In the genomic region with DNA sequence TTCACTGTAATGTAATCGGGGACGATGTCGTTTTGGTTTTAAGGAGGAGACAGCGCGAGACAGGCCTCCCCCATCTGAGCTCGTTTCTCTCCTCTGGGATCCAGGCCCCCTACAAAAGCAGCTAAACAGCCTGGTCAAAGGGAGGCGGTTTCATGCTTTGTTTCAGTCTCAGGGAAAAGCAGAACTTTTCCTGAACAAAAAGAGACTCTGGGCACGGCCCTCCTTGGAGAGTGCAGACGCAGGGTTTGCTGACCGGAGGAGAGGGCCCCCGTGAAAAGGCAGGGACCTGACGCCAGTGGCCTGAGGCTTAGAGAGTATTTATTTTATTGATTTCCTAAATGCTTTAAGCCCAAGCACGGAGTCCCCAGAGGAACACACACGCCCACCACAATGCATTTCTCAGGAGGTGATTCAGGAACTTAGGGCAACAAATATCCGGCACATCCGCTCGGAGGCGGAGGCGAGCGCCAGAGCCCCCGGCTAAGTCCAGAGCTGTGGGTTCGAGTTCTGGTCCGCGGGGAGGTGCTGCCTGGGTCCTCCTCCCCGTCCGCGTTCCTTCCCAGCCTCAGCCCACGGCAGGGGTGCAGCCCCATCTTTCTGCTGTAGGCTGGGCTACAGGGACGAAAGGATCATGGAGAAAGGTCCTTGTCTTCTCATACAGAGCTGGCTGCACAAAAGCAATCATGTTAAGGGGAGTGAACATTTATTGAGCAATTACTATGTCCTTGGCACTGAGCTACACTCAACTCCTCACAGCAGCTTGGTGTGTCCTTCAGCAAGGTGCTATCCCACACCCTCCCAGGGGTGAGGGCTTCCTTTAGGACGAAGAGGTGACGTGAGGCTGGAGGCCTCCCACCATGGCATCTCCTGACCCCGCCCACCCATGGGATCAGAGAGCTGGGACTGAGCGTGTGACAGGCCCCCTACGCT, we compare ENCODE assay signal across 11 cellular contexts. TPM values are rescaled to one million over a fixed set of nuclear protein-coding genes. Genes with fewer than 3 reads are reported as not detected.
DNase-seq lines count a peak whose midpoint lies in the region; ATAC-seq and TF ChIP-seq lines count a peak whose summit lies in the region.
"Had no signal": no experiment of that assay in that cellular context is flagged by ENCODE, and none has a peak within 500 bp of the region (broad histone marks: within the 10 kb centered on the region; RNA-seq: fewer than 3 reads in every experiment).

No MANE protein-coding gene starts in this region.

- H2BK15ac ChIP-seq in mesendoderm (replicated peaks; ENCODE audit: low read depth) = no peak overlapping the region

- no peak overlapping the region for H2AK5ac ChIP-seq in mesendoderm (ENCODE audit: low read length)

- H3K27ac ChIP-seq in heart left ventricle (peak overlapping the region in 9 of 12 donors; percentile 22 to 77 (median 59)), brain microvascular endothelial cell (peak overlapping the region; percentile 61), mesendoderm (ENCODE audit: low read depth, low read length) (no peak overlapping the region), uterus (peak overlapping the region; percentile 72 to 74)

- H3K23ac ChIP-seq in mesendoderm (ENCODE audit: low read length) = peak overlapping the region; percentile 45

- 61 to 65% (median 63%) methylated on average over 33 to 34 of the region's 34 CpGs for WGBS in heart left ventricle, 4 donors
- WGBS in mesendoderm (ENCODE audit: extremely low coverage, insufficient coverage, low lambda C conversion rate) = no CpG with 5 or more reads among the region's 34 CpGs

- TF ChIP-seq POLR2A in heart left ventricle (IDR thresholded peaks at IDR 0.05) (no peak), uterus (IDR thresholded peaks at IDR 0.05) (no peak)

- no peak overlapping the region for H3K4me2 ChIP-seq in mesendoderm (ENCODE audit: low read length)

- H4K5ac ChIP-seq in mesendoderm (ENCODE audit: low read length) = no peak overlapping the region

- H3K9me3 ChIP-seq in heart left ventricle (no peaks in the 10 kb centered on the region), uterus (no peaks in the 10 kb centered on the region)

- no peak overlapping the region for H3K4ac ChIP-seq in mesendoderm (ENCODE audit: low read depth, low read length)

- in situ Hi-C loops in brain microvascular endothelial cell (cut with HindIII; ENCODE audit: low pct_ligation_motif_present, low sequenced_read_pairs) = no loop called here
- in situ Hi-C loops in ACHN (cut with HindIII; ENCODE audit: low pct_ligation_motif_present, low pct_unique_long_range_greater_than_20kb, low sequenced_read_pairs) = no loop called here

- no peaks in the 10 kb centered on the region for H3K79me2 ChIP-seq in mesendoderm (ENCODE audit: control insufficient read depth, insufficient read depth, low read length)

- H2BK120ac ChIP-seq in mesendoderm (ENCODE audit: low read depth, low read length) = no peak overlapping the region

- H3K4me1 ChIP-seq in heart left ventricle (peaks cover 0 to 21% (median 7%) of the 10 kb centered on the region in 12 donors), mesendoderm (ENCODE audit: control insufficient read depth, low read depth, low read length) (peaks cover 4% of the 10 kb centered on the region), uterus (peaks cover 0 to 4% of the 10 kb centered on the region in 2 donors)

- H2BK5ac ChIP-seq in mesendoderm (ENCODE audit: low read length) = no peak overlapping the region

- TF ChIP-seq CTCF in heart left ventricle (IDR thresholded peaks at IDR 0.05) (no peak), brain microvascular endothelial cell (IDR thresholded peaks at IDR 0.05; ENCODE audit: low read depth, low read length, missing control alignments) (no peak), uterus (IDR thresholded peaks at IDR 0.05) (no peak)

- peak overlapping the region; percentile 18 for H3K9ac ChIP-seq in mesendoderm (ENCODE audit: low read length)

- no peaks in the 10 kb centered on the region for H3K79me1 ChIP-seq in mesendoderm (ENCODE audit: low read length)

- no peak overlapping the region for H3K18ac ChIP-seq in mesendoderm (ENCODE audit: low read length)

- H4K8ac ChIP-seq in mesendoderm (ENCODE audit: low read depth, low read length) = no peak overlapping the region

- ATAC-seq in heart left ventricle (peak in 1 of 4 donors; percentile 61), Right ventricle myocardium superior (ENCODE audit: poor library complexity) (no peak)

- peaks cover 0 to 12% (median 0%) of the 10 kb centered on the region in 9 donors for H3K27me3 ChIP-seq in heart left ventricle
- H3K27me3 ChIP-seq in brain microvascular endothelial cell (replicated peaks) = no peaks in the 10 kb centered on the region
- no peaks in the 10 kb centered on the region for H3K27me3 ChIP-seq in mesendoderm (ENCODE audit: insufficient read depth, low read length, poor library complexity)
- no peaks in the 10 kb centered on the region for H3K27me3 ChIP-seq in uterus

- DNase-seq in heart left ventricle = no peak
- DNase-seq in Right ventricle myocardium superior = no peak
- DNase-seq in brain microvascular endothelial cell = peak; percentile 64
- no peak for DNase-seq in mesendoderm
- DNase-seq in uterus = no peak
- DNase-seq in ACHN = no peak
- DNase-seq in NCI-H128 (lab: John Stamatoyannopoulos, UW; ENCODE audit: unreplicated experiment) = no peak
- DNase-seq in NCI-H345 (lab: John Stamatoyannopoulos, UW) = no peak
- DNase-seq: activated B cell treated with CpG ODN at 0.5 μM for 24 hours; CD8-positive, alpha-beta memory T cell had no signal

- H3K36me3 ChIP-seq in heart left ventricle = no peaks in the 10 kb centered on the region
- no peaks in the 10 kb centered on the region for H3K36me3 ChIP-seq in brain microvascular endothelial cell (replicated peaks)
- H3K36me3 ChIP-seq in mesendoderm (ENCODE audit: control insufficient read depth, insufficient read depth, low read length) = no peaks in the 10 kb centered on the region
- no peaks in the 10 kb centered on the region for H3K36me3 ChIP-seq in uterus

- H3K4me3 ChIP-seq in heart left ventricle (peak overlapping the region in 4 of 12 donors; percentile 0 to 28 (median 5)), brain microvascular endothelial cell (ENCODE audit: low read depth, low read length) (no peak overlapping the region), mesendoderm (ENCODE audit: low read length) (no peak overlapping the region), uterus (no peak overlapping the region)

- intact Hi-C loops in heart left ventricle (cut with DNase I) (no loop called here), Right ventricle myocardium superior (cut with DNase I) (no loop called here), uterus (cut with DNase I; ENCODE audit: low total_unique reads) (no loop called here)

- peak overlapping the region; percentile 74 for H3K56ac ChIP-seq in mesendoderm (ENCODE audit: low read length)

RNA-seq across cellular contexts. Expression of a gene that starts 40.0 kb away (rescaled TPM):
- total RNA-seq in heart left ventricle (1 to 10 TPM in 4 of 9 donors, under 1 TPM in 5; 0.30 to 3.0 (median 0.83) TPM), Right ventricle myocardium superior (4.5 TPM), uterus (1 to 10 TPM in 3 of 4 donors, not detected in 1; 1.3 to 7.5 (median 4.2) TPM)
- polyA plus RNA-seq in heart left ventricle = 1 to 10 TPM; 1.5 to 2.7 TPM
- polyA plus RNA-seq in mesendoderm (2013, experiment 1 of 2) = 1.2 TPM
- 1.0 TPM for polyA plus RNA-seq in mesendoderm (2013, experiment 2 of 2)
- total RNA-seq: activated B cell treated with CpG ODN at 0.5 μM for 24 hours; CD8-positive, alpha-beta memory T cell had no signal
- polyA plus RNA-seq: CD8-positive, alpha-beta memory T cell had no signal

RNA-seq across cellular contexts. Expression of a gene that starts 47.4 kb away (rescaled TPM):
- 1 to 10 TPM in 3 of 9 donors, under 1 TPM in 5, not detected in 1; 0.22 to 1.5 (median 0.84) TPM for total RNA-seq in heart left ventricle
- under 1 TPM; 0.65 to 0.83 TPM for polyA plus RNA-seq in heart left ventricle
- total RNA-seq in Right ventricle myocardium superior = 0.89 TPM
- polyA plus RNA-seq in mesendoderm (2013, experiment 1 of 2) = 5.4 TPM
- 5.1 TPM for polyA plus RNA-seq in mesendoderm (2013, experiment 2 of 2)
- total RNA-seq in uterus = 1 to 10 TPM in 2 of 4 donors, not detected in 2; 3.5 to 5.5 TPM
- total RNA-seq: activated B cell treated with CpG ODN at 0.5 μM for 24 hours, cerebellum had no signal
- polyA plus RNA-seq: CD8-positive, alpha-beta memory T cell had no signal
